Comparison of ENCODE assay signal across 10 cellular contexts in genomic region chr12:108643941-108644742, GRCh38. TPM values are rescaled to one million over a fixed set of nuclear protein-coding genes. Genes with fewer than 3 reads are reported as not detected.
DNase-seq lines count a peak whose midpoint lies in the region; ATAC-seq and TF ChIP-seq lines count a peak whose summit lies in the region.
"Had no signal": no experiment of that assay in that cellular context is flagged by ENCODE, and none has a peak within 500 bp of the region (broad histone marks: within the 10 kb centered on the region; RNA-seq: fewer than 3 reads in every experiment).

No MANE protein-coding gene starts in this region.

- no peak for TF ChIP-seq EP300 in gastroesophageal sphincter (IDR thresholded peaks at IDR 0.05)

- peak; percentile 73 for DNase-seq in Ammon's horn (ENCODE audit: low spot score)
- DNase-seq in RPMI7951 (ENCODE audit: low read depth) = peak; percentile 89
- peak; percentile 85 for DNase-seq in osteoblast (ENCODE audit: insufficient read length, low spot score, missing footprints)
- DNase-seq in inferior parietal cortex (ENCODE audit: extremely low spot score) = no peak
- no peak for DNase-seq in DMS153 treated with DMSO at 0.1 percent for 48 hours (lab: John Stamatoyannopoulos, UW; ENCODE audit: unreplicated experiment)
- DNase-seq: activated T-cell treated with anti-CD3 and anti-CD28 coated beads for 4 hours had no signal

- TF ChIP-seq POLR2A in gastroesophageal sphincter (IDR thresholded peaks at IDR 0.05) = no peak

- H3K79me2 ChIP-seq in osteoblast (ENCODE audit: insufficient read depth, low read length) = peaks cover 31% of the 10 kb centered on the region

- peaks cover 0 to 45% of the 10 kb centered on the region in 2 donors for H3K36me3 ChIP-seq in gastroesophageal sphincter
- H3K36me3 ChIP-seq in osteoblast (ENCODE audit: insufficient read depth, low read length) = peaks cover 48% of the 10 kb centered on the region

- peak overlapping the region; percentile 8 for H3K4me2 ChIP-seq in osteoblast (ENCODE audit: insufficient read depth, low read length)

- H3K4me3 ChIP-seq in gastroesophageal sphincter (no peak overlapping the region), osteoblast (ENCODE audit: insufficient read depth, low read length) (no peak overlapping the region)

- H3K27me3 ChIP-seq in gastroesophageal sphincter = no peaks in the 10 kb centered on the region
- no peaks in the 10 kb centered on the region for H3K27me3 ChIP-seq in osteoblast (ENCODE audit: insufficient read depth, low read length)

- TF ChIP-seq CTCF in gastroesophageal sphincter (IDR thresholded peaks at IDR 0.05) (no peak), osteoblast (IDR thresholded peaks at IDR 0.05; ENCODE audit: extremely low read depth, low read depth, low read length) (no peak)

- H3K27ac ChIP-seq in gastroesophageal sphincter (peak overlapping the region; percentile 25 to 70 (median 69)), osteoblast (ENCODE audit: low read depth, low read length) (peak overlapping the region; percentile 2)

- WGBS in gastroesophageal sphincter (ENCODE audit: low coverage in 1 of 2), 2 donors = 57 to 68% methylated on average over 7 to 11 of the region's 17 CpGs

- H3K9me3 ChIP-seq in gastroesophageal sphincter (no peaks in the 10 kb centered on the region), osteoblast (ENCODE audit: low read depth, low read length) (no peaks in the 10 kb centered on the region)

- ATAC-seq in gastroesophageal sphincter (peak; percentile 78), GM18517 (IDR thresholded peaks at IDR 0.05; ENCODE audit: unreplicated experiment) (no peak), HG02981 (IDR thresholded peaks at IDR 0.05; ENCODE audit: unreplicated experiment) (no peak)

- no peak overlapping the region for H2AFZ ChIP-seq in osteoblast (ENCODE audit: low read length)

- peaks cover 26% of the 10 kb centered on the region for H4K20me1 ChIP-seq in osteoblast (ENCODE audit: insufficient read depth, low read length)

- peaks cover 0 to 87% (median 10%) of the 10 kb centered on the region in 3 donors for H3K4me1 ChIP-seq in gastroesophageal sphincter
- peaks cover 40% of the 10 kb centered on the region for H3K4me1 ChIP-seq in osteoblast (ENCODE audit: insufficient read depth, low read length)

RNA-seq across cellular contexts. Expression of gene SELPLG, which starts 10.4 kb away (rescaled TPM):
- total RNA-seq in RPMI7951 (2014; rRNA removed; shearing (Covaris generic)) = 0.88 and 1.7 TPM in 2 replicates
- 10 to 100 TPM in 1 of 4 donors, 1 to 10 TPM in 3; 3.6 to 12.4 (median 5.5) TPM for total RNA-seq in gastroesophageal sphincter
- total RNA-seq in osteoblast = 1.1 and 1.2 TPM in 2 replicates
- total RNA-seq: mesothelial cell of epicardium had no signal

RNA-seq across cellular contexts. Expression of gene TMEM119, which starts 46.3 kb away (rescaled TPM):
- 173 and 232 TPM in 2 replicates for total RNA-seq in RPMI7951 (2014; rRNA removed; shearing (Covaris generic))
- total RNA-seq in gastroesophageal sphincter (1 to 10 TPM; 2.3 to 5.9 (median 4.5) TPM), osteoblast (359 and 362 TPM in 2 replicates)

Comparison
In these comparisons a context has a peak if more than half of its experiments do, and no peak if none do; other contexts are left out.
1. DNase-seq: peak in Ammon's horn (single experiment), RPMI7951 (single experiment) and osteoblast (single experiment); none in inferior parietal cortex (single experiment) and DMS153 treated with DMSO at 0.1 percent for 48 hours (single experiment).
2. RNA of gene TMEM119, which starts 46.3 kb away (total RNA-seq): 359 to 362 TPM in osteoblast and 173 to 232 TPM in RPMI7951; 2.3 to 5.9 TPM in gastroesophageal sphincter; every median in the first group is over 10 times any median in the second.